ENCODE assay signal across 18 cellular contexts in the genomic region with DNA sequence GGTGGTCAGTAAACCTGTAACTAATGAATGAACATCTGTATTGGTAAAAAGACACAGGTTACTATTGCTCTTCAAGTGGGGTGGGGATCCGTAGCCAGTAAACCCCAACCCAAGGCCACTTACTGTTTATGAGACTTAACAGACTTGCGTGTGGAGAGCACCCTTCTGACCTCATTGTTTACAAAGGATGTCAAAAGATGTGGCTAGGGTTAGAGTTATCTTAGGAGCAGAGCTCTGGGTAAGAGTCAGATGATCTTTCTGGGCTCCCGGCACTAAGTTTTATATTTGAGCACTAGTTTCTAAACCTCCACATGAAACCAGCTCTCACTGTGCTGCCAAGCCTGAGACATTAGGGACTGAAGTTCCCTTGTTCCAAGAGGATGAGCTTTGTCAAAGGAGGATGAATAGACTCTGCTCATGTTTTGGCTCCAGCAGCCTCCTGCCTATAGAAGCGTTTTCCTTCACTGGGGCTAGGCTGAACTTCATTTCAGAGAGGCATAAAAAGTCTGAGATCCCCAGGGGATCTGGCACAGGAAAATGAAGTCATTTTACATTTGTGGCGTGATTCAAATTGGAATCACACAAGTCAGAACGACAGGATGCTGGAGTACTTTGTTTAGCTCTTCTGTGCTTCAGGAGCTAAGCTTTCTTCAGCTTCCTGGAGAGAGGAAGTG.
DNase-seq lines count a peak whose midpoint lies in the region; ATAC-seq, FAIRE-seq and TF ChIP-seq lines count a peak whose summit lies in the region.
"Had no signal": no experiment of that assay in that cellular context is flagged by ENCODE, and none has a peak within 500 bp of the region (broad histone marks: within the 10 kb centered on the region; RNA-seq: fewer than 3 reads in every experiment).

No MANE protein-coding gene starts in this region.

- peak; percentile 73 for ATAC-seq in stimulated activated naive CD8-positive, alpha-beta T cell treated with anti-CD3 and anti-CD28 coated beads, Interleukin-15, amount 100 ng/mL, for 72 hours
- ATAC-seq in stimulated activated naive CD8-positive, alpha-beta T cell treated with anti-CD3 and anti-CD28 coated beads, Interleukin-15, Interleukin-2, amounts not matched to agents 100 U/mL and 50 U/mL, for 24 hours, result no peak
- ATAC-seq in WTC11, result peak; percentile 8
- ATAC-seq: stimulated activated effector memory CD8-positive, alpha-beta T cell treated with anti-CD3 and anti-CD28 coated beads, Interleukin-12 subunit alpha, Interleukin-12 subunit beta, amount 100 ng/mL, for 72 hours had no signal

- H2AFZ ChIP-seq in keratinocyte (ENCODE audit: control insufficient read depth, low read length), result peak overlapping the region; percentile 20

- no peaks in the 10 kb centered on the region for H3K27me3 ChIP-seq in keratinocyte (ENCODE audit: control insufficient read depth, extremely low read depth, insufficient read depth, low read length)
- no peaks in the 10 kb centered on the region for H3K27me3 ChIP-seq in esophagus muscularis mucosa
- H3K27me3 ChIP-seq: brain microvascular endothelial cell had no signal

- no peak overlapping the region for H3K27ac Mint-ChIP-seq in stimulated activated naive CD8-positive, alpha-beta T cell treated with anti-CD3 and anti-CD28 coated beads, Interleukin-15, amount 100 ng/mL, for 72 hours
- peak overlapping the region; percentile 79 for H3K27ac Mint-ChIP-seq in WTC11
- H3K27ac Mint-ChIP-seq: stimulated activated effector memory CD8-positive, alpha-beta T cell treated with anti-CD3 and anti-CD28 coated beads, Interleukin-12 subunit alpha, Interleukin-12 subunit beta, amount 100 ng/mL, for 72 hours; type B pancreatic cell had no signal

- H3K4me3 ChIP-seq in keratinocyte (ENCODE audit: control insufficient read depth in 2 of 3, extremely low read depth in 1 of 3, insufficient read depth in 2 of 3, low read depth in 1 of 3, low read length in 3 of 3) (no peak overlapping the region), esophagus muscularis mucosa (no peak overlapping the region)

- no peak for TF ChIP-seq POLR2A in esophagus muscularis mucosa (IDR thresholded peaks at IDR 0.05; ENCODE audit: low read depth)

- H3K27me3 Mint-ChIP-seq in stimulated activated naive CD8-positive, alpha-beta T cell treated with anti-CD3 and anti-CD28 coated beads, Interleukin-15, amount 100 ng/mL, for 72 hours, result no peaks in the 10 kb centered on the region
- H3K27me3 Mint-ChIP-seq in WTC11 (ENCODE audit: low read depth), result no peaks in the 10 kb centered on the region
- H3K27me3 Mint-ChIP-seq: type B pancreatic cell had no signal

- peaks cover 45% of the 10 kb centered on the region for H3K4me1 Mint-ChIP-seq in stimulated activated naive CD8-positive, alpha-beta T cell treated with anti-CD3 and anti-CD28 coated beads, Interleukin-15, amount 100 ng/mL, for 72 hours
- H3K4me1 Mint-ChIP-seq in WTC11, result peaks cover 48% of the 10 kb centered on the region

- FAIRE-seq in keratinocyte (lab: Jason Lieb, UNC), result no peak
- FAIRE-seq: frontal cortex had no signal

- dilution Hi-C loops in keratinocyte (cut with MboI; ENCODE audit: extremely low pct_ligation_motif_present, low sequenced_read_pairs), result no loop called here

- 0 out of 2 replicates have a peak, but pooled peaks cover 2% of the 10 kb centered on the region for H3K36me3 Mint-ChIP-seq in WTC11
- H3K36me3 Mint-ChIP-seq: stimulated activated effector memory CD8-positive, alpha-beta T cell treated with anti-CD3 and anti-CD28 coated beads, Interleukin-12 subunit alpha, Interleukin-12 subunit beta, amount 100 ng/mL, for 72 hours; type B pancreatic cell had no signal

- H3K9me3 ChIP-seq in keratinocyte (ENCODE audit: control insufficient read depth, low read depth, low read length) (no peaks in the 10 kb centered on the region), esophagus muscularis mucosa (no peaks in the 10 kb centered on the region)

- 64% methylated on average over 6 of the region's 6 CpGs for WGBS in esophagus muscularis mucosa

- H3K4me1 ChIP-seq in keratinocyte (ENCODE audit: control insufficient read depth, extremely low read depth, insufficient read depth, low read length) (peaks cover 17% of the 10 kb centered on the region), esophagus muscularis mucosa (peaks cover 0 to 22% (median 18%) of the 10 kb centered on the region in 4 donors)

- H3K27ac ChIP-seq in keratinocyte (ENCODE audit: control insufficient read depth, insufficient read depth, low read length), result no peak overlapping the region
- no peak overlapping the region for H3K27ac ChIP-seq in esophagus muscularis mucosa (replicated peaks in 1 of 4)
- H3K27ac ChIP-seq: brain microvascular endothelial cell had no signal

- no peak for DNase-seq in stimulated activated naive CD8-positive, alpha-beta T cell treated with anti-CD3 and anti-CD28 coated beads, Interleukin-15, amount 100 ng/mL, for 72 hours
- no peak for DNase-seq in stimulated activated naive CD8-positive, alpha-beta T cell treated with anti-CD3 and anti-CD28 coated beads, Interleukin-15, Interleukin-2, amounts not matched to agents 100 U/mL and 50 U/mL, for 24 hours
- DNase-seq in WTC11 (ENCODE audit: low spot score), result no peak
- no peak for DNase-seq in keratinocyte (ENCODE audit: low read depth, low spot score)
- DNase-seq in DMS79 treated with DMSO at 0.1 percent for 48 hours (lab: John Stamatoyannopoulos, UW), result no peak
- no peak for DNase-seq in stimulated activated CD4-positive, alpha-beta T cell treated with anti-CD3 and anti-CD28 coated beads, Interleukin-2, amount 100 ng/mL, for 24 hours
- DNase-seq in esophagus muscularis mucosa (ENCODE audit: extremely low spot score), result no peak
- no peak for DNase-seq in activated CD4-positive, CD25-positive, alpha-beta regulatory T cell treated with anti-CD3 and anti-CD28 coated beads, Interleukin-2, amount 50 U/mL, for 72 hours
- DNase-seq: activated CD4-positive, alpha-beta T cell treated with anti-CD3 and anti-CD28 coated beads, Interleukin-2, amount 50 U/mL, for 4 hours; brain microvascular endothelial cell; DMS 273 treated with DMSO at 0.1 percent for 48 hours; effector memory CD4-positive, alpha-beta T cell; mammary epithelial cell; NCI-H187; NCI-H69 had no signal

- H3K9me3 Mint-ChIP-seq in stimulated activated naive CD8-positive, alpha-beta T cell treated with anti-CD3 and anti-CD28 coated beads, Interleukin-15, amount 100 ng/mL, for 72 hours, result no peaks in the 10 kb centered on the region
- peaks cover 10% of the 10 kb centered on the region for H3K9me3 Mint-ChIP-seq in WTC11
- H3K9me3 Mint-ChIP-seq: stimulated activated effector memory CD8-positive, alpha-beta T cell treated with anti-CD3 and anti-CD28 coated beads, Interleukin-12 subunit alpha, Interleukin-12 subunit beta, amount 100 ng/mL, for 72 hours; type B pancreatic cell had no signal

- no peak for TF ChIP-seq EP300 in esophagus muscularis mucosa (IDR thresholded peaks at IDR 0.05)

- no peak for TF ChIP-seq CTCF in WTC11 (IDR thresholded peaks at IDR 0.05)
- TF ChIP-seq CTCF in keratinocyte (optimal IDR thresholded peaks at IDR 0.05 in 1 of 3, IDR thresholded peaks at IDR 0.05 in 1 of 3, conservative IDR thresholded peaks at IDR 0.05 in 1 of 3; ENCODE audit: extremely low read depth in 1 of 3, insufficient read depth in 2 of 3, low read length in 3 of 3), result no peak
- TF ChIP-seq CTCF in esophagus muscularis mucosa (IDR thresholded peaks at IDR 0.05), result no peak

- H4K20me1 ChIP-seq in keratinocyte (ENCODE audit: control insufficient read depth, extremely low read depth, insufficient read depth, low read length), result no peaks in the 10 kb centered on the region

- no peaks in the 10 kb centered on the region for H3K9me1 ChIP-seq in keratinocyte (ENCODE audit: control insufficient read depth, extremely low read depth, insufficient read depth, low read length)

- no peaks in the 10 kb centered on the region for H3K79me2 ChIP-seq in keratinocyte (ENCODE audit: control insufficient read depth, insufficient read depth, low read length)

- H3K36me3 ChIP-seq in keratinocyte (ENCODE audit: control insufficient read depth in 2 of 2, extremely low read depth in 1 of 2, insufficient read depth in 2 of 2, low read length in 2 of 2) (no peaks in the 10 kb centered on the region), esophagus muscularis mucosa (no peaks in the 10 kb centered on the region)
- H3K36me3 ChIP-seq: brain microvascular endothelial cell had no signal

- H3K9ac ChIP-seq in keratinocyte (ENCODE audit: control insufficient read depth, extremely low read depth, insufficient read depth, low read length), result no peak overlapping the region

- CTCF ChIA-PET in WTC11 (lab: Charles Lee), result interaction anchor here (0.9 to 1.2 kb wide), 5 partner anchors 13 to 511 kb away, joined by 3 to 4 read pairs (median 3); no protein-coding TSS in a partner anchor

- intact Hi-C loops in esophagus muscularis mucosa (cut with DNase I), result no loop called here

- POLR2A ChIA-PET in WTC11 (lab: Charles Lee), result no interaction called here

- no peak overlapping the region for H3K4me3 Mint-ChIP-seq in stimulated activated naive CD8-positive, alpha-beta T cell treated with anti-CD3 and anti-CD28 coated beads, Interleukin-15, amount 100 ng/mL, for 72 hours
- no peak overlapping the region for H3K4me3 Mint-ChIP-seq in WTC11
- H3K4me3 Mint-ChIP-seq: stimulated activated effector memory CD8-positive, alpha-beta T cell treated with anti-CD3 and anti-CD28 coated beads, Interleukin-12 subunit alpha, Interleukin-12 subunit beta, amount 100 ng/mL, for 72 hours; type B pancreatic cell had no signal

- H3K4me2 ChIP-seq in keratinocyte (ENCODE audit: control insufficient read depth, extremely low read depth, insufficient read depth, low read depth, low read length), result no peak overlapping the region

TF ChIP-seq in WTC11, 78 proteins besides CTCF, POLR2A, EP300 and RAD21:
- TF ChIP-seq, protein P1, sequence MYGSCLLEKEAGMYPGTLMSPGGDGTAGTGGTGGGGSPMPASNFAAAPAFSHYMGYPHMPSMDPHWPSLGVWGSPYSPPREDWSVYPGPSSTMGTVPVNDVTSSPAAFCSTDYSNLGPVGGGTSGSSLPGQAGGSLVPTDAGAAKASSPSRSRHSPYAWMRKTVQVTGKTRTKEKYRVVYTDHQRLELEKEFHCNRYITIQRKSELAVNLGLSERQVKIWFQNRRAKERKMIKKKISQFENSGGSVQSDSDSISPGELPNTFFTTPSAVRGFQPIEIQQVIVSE (CRISPR knock-in tag; IDR thresholded peaks at IDR 0.05; ENCODE audit: borderline replicate concordance), result no peak
